Comparison of ENCODE assay signal across 8 cellular contexts in genomic region chr19:46416077-46416709, GRCh38. TPM values are rescaled to one million over a fixed set of nuclear protein-coding genes. Genes with fewer than 3 reads are reported as not detected.
A peak's percentile ranks its signal among the peaks of the same experiment; 100 is the strongest.
DNase-seq lines count a peak whose midpoint lies in the region; ATAC-seq, FAIRE-seq and TF ChIP-seq lines count a peak whose summit lies in the region.

No MANE protein-coding gene starts in this region.

- H3K27ac Mint-ChIP-seq in neural progenitor cell = peak overlapping the region; percentile 92

- no peak overlapping the region for H3K9ac ChIP-seq in neural progenitor cell

- H3K36me3 ChIP-seq in neural progenitor cell = no peaks in the 10 kb centered on the region

- H3K4me2 ChIP-seq in neural progenitor cell = peak overlapping the region; percentile 74

- peaks cover 34% of the 10 kb centered on the region for H3F3A ChIP-seq in neural progenitor cell (ENCODE audit: low read depth)

- peak overlapping the region; percentile 43 for H3K4me3 ChIP-seq in neural progenitor cell

- no peaks in the 10 kb centered on the region for H3K9me3 ChIP-seq in neural progenitor cell (ENCODE audit: low read depth)

- H3K27me3 ChIP-seq in neural progenitor cell = peaks cover 20% of the 10 kb centered on the region

- H3K27me3 Mint-ChIP-seq in neural progenitor cell (ENCODE audit: insufficient read depth, low read depth) = peaks cover 8% of the 10 kb centered on the region

- H3K4me1 Mint-ChIP-seq in neural progenitor cell = peaks cover 54% of the 10 kb centered on the region

- no peaks in the 10 kb centered on the region for H3K9me3 Mint-ChIP-seq in neural progenitor cell

- H2AFZ ChIP-seq in neural progenitor cell (replicated peaks) = peak overlapping the region; percentile 28

- ATAC-seq in GM21825 (IDR thresholded peaks at IDR 0.05; ENCODE audit: unreplicated experiment) = no peak

- peaks cover 16% of the 10 kb centered on the region for H3K4me1 ChIP-seq in neural progenitor cell

- H3K36me3 Mint-ChIP-seq in neural progenitor cell = peaks cover 5% of the 10 kb centered on the region

- peaks cover 10% of the 10 kb centered on the region for H4K20me1 ChIP-seq in neural progenitor cell (ENCODE audit: low read depth)

- DNase-seq in ELF-1 (ENCODE audit: low read depth, low spot score) (peak; percentile 95), NCI-H1417 treated with DMSO at 0.1 percent for 48 hours (lab: John Stamatoyannopoulos, UW) (peak; percentile 60), foreskin melanocyte (peak; percentile 50), neural progenitor cell (ENCODE audit: low spot score) (peak; percentile 98), GDM1 (lab: John Stamatoyannopoulos, UW) (no peak), GM12891 (ENCODE audit: insufficient read length, low spot score) (no peak)

- H3K27ac ChIP-seq in neural progenitor cell = peak overlapping the region; percentile 73

- FAIRE-seq in TTC549 (lab: Jason Lieb, UNC) = peak; percentile 85
- FAIRE-seq in GM12891 (lab: Jason Lieb, UNC) = no peak

- no peak for TF ChIP-seq POLR2A in GM12891 (IDR thresholded peaks at IDR 0.05; ENCODE audit: low read depth, low read length)

- peaks cover 6% of the 10 kb centered on the region for H3K79me2 ChIP-seq in neural progenitor cell (ENCODE audit: low read depth)

- H3K4me3 Mint-ChIP-seq in neural progenitor cell = peak overlapping the region; percentile 75

- TF ChIP-seq CTCF in neural progenitor cell (IDR thresholded peaks at IDR 0.05) = no peak

TF ChIP-seq in GM12891, 5 proteins besides CTCF, POLR2A, EP300 and RAD21:
- no peak for TF ChIP-seq POLR2AphosphoS5 (IDR thresholded peaks at IDR 0.05; ENCODE audit: low read depth, low read length)
- TF ChIP-seq POU2F2 (IDR thresholded peaks at IDR 0.05; ENCODE audit: low read depth, low read length) = no peak
- TF ChIP-seq TAF1 (IDR thresholded peaks at IDR 0.05; ENCODE audit: low read depth, low read length) = no peak
- no peak for TF ChIP-seq SPI1 (IDR thresholded peaks at IDR 0.05; ENCODE audit: low read depth, low read length)
- TF ChIP-seq PAX5 (IDR thresholded peaks at IDR 0.05; ENCODE audit: insufficient read depth, low read length, severe bottlenecking) = no peak

RNA-seq across cellular contexts. Expression of gene CCDC8, which starts 2.8 kb away (rescaled TPM):
- 2.8 and 14.1 TPM in 2 replicates for total RNA-seq in neural progenitor cell (ENCODE audit: low replicate concordance)
- not detected for polyA plus RNA-seq in GM12891 (2012; ENCODE audit: low read depth, missing spikeins)

RNA-seq across cellular contexts. Expression of gene PNMA8C, which starts 12.5 kb away (rescaled TPM):
- 0.58 and 0.74 TPM in 2 replicates for total RNA-seq in neural progenitor cell (ENCODE audit: low replicate concordance)
- not detected for polyA plus RNA-seq in GM12891 (2012; ENCODE audit: low read depth, missing spikeins)

RNA-seq across cellular contexts. Expression of gene PNMA8A, which starts 55.2 kb away (rescaled TPM):
- 42.5 and 43.9 TPM in 2 replicates for total RNA-seq in neural progenitor cell (ENCODE audit: low replicate concordance)
- 0.05 TPM for polyA plus RNA-seq in GM12891 (2012; ENCODE audit: low read depth, missing spikeins)

Comparison
In these comparisons a context has a peak if more than half of its experiments do, and no peak if none do; other contexts are left out.
1. DNase-seq: peak in ELF-1 (single experiment), NCI-H1417 treated with DMSO at 0.1 percent for 48 hours (single experiment), foreskin melanocyte (single experiment) and neural progenitor cell (single experiment); none in GDM1 (single experiment) and GM12891 (single experiment).